ENCODE assay signal across 8 cellular contexts in genomic region chr2:207768168-207768890, GRCh38. TPM values are rescaled to one million over a fixed set of nuclear protein-coding genes. Genes with fewer than 3 reads are reported as not detected.
DNase-seq lines count a peak whose midpoint lies in the region; ATAC-seq and TF ChIP-seq lines count a peak whose summit lies in the region.

No MANE protein-coding gene starts in this region.

- no peaks in the 10 kb centered on the region for H3K9me3 Mint-ChIP-seq in activated CD4-positive, alpha-beta T cell treated with anti-CD3 and anti-CD28 coated beads, Interleukin-2, amount 10 ng/mL, durations not matched to agents 7 days and 5 days

- CTCF ChIA-PET in activated CD4-positive, alpha-beta T cell treated with anti-CD3 and anti-CD28 coated beads, Interleukin-2, amount 10 ng/mL, durations not matched to agents 7 days and 5 days (lab: Charles Lee) = interaction anchor here (0.6 kb wide), 1 partner anchor 114 kb away, joined by 3 read pairs; no protein-coding TSS in a partner anchor

- H3K4me1 Mint-ChIP-seq in activated CD4-positive, alpha-beta T cell treated with anti-CD3 and anti-CD28 coated beads, Interleukin-2, amount 10 ng/mL, durations not matched to agents 7 days and 5 days = peaks cover 34% of the 10 kb centered on the region

- no peak for TF ChIP-seq POLR2A in tibial nerve (IDR thresholded peaks at IDR 0.05)

- H3K36me3 Mint-ChIP-seq in activated CD4-positive, alpha-beta T cell treated with anti-CD3 and anti-CD28 coated beads, Interleukin-2, amount 10 ng/mL, durations not matched to agents 7 days and 5 days (ENCODE audit: low read depth) = peaks cover 1% of the 10 kb centered on the region

- H3K27me3 Mint-ChIP-seq in activated CD4-positive, alpha-beta T cell treated with anti-CD3 and anti-CD28 coated beads, Interleukin-2, amount 10 ng/mL, durations not matched to agents 7 days and 5 days = peaks cover 61% of the 10 kb centered on the region

- H3K27me3 ChIP-seq in DOHH2 (ENCODE audit: control insufficient read depth, low read length) (peaks cover 70% of the 10 kb centered on the region), mucosa of stomach (ENCODE audit: control insufficient read depth, insufficient read depth, low read length) (no peaks in the 10 kb centered on the region), tibial nerve (no peaks in the 10 kb centered on the region)

- H3K36me3 ChIP-seq in DOHH2 (ENCODE audit: control insufficient read depth, low read length) (no peaks in the 10 kb centered on the region), mucosa of stomach (ENCODE audit: control insufficient read depth, insufficient read depth, low read length) (peaks cover 8% of the 10 kb centered on the region), tibial nerve (peaks cover 0 to 14% (median 0%) of the 10 kb centered on the region in 3 donors)

- peak overlapping the region; percentile 87 for H3K4me2 ChIP-seq in DOHH2 (ENCODE audit: low read length)

- H3K4me3 ChIP-seq in DOHH2 (ENCODE audit: low read length) (peak overlapping the region; percentile 73), epithelial cell of esophagus (ENCODE audit: low read length) (peak overlapping the region; percentile 68), mucosa of stomach (ENCODE audit: low read length) (peak overlapping the region; percentile 97), tibial nerve (peak overlapping the region; percentile 47 to 98 (median 88))
- peak overlapping the region; percentile 57 for H3K4me3 ChIP-seq in Jurkat, Clone E6-1 (ENCODE audit: low read length)

- H3K4me1 ChIP-seq in DOHH2 (ENCODE audit: control insufficient read depth, low read length) = peaks cover 38% of the 10 kb centered on the region
- H3K4me1 ChIP-seq in mucosa of stomach (ENCODE audit: control insufficient read depth, insufficient read depth, low read length) = peaks cover 48% of the 10 kb centered on the region
- H3K4me1 ChIP-seq in tibial nerve = peaks cover 0 to 53% (median 17%) of the 10 kb centered on the region in 4 donors

- H4K20me1 ChIP-seq in DOHH2 (ENCODE audit: control insufficient read depth, insufficient read depth, low read depth, low read length) = no peaks in the 10 kb centered on the region

- ATAC-seq in HG03108 (IDR thresholded peaks at IDR 0.05; ENCODE audit: unreplicated experiment) = no peak

- peak overlapping the region; percentile 79 for H3K4me3 Mint-ChIP-seq in activated CD4-positive, alpha-beta T cell treated with anti-CD3 and anti-CD28 coated beads, Interleukin-2, amount 10 ng/mL, durations not matched to agents 7 days and 5 days

- no peak for DNase-seq in Jurkat, Clone E6-1 (ENCODE audit: low read depth, low spot score)
- DNase-seq in activated CD4-positive, alpha-beta T cell treated with anti-CD3 and anti-CD28 coated beads, Interleukin-2, amount 10 ng/mL, durations not matched to agents 7 days and 5 days = peak; percentile 27
- DNase-seq in epithelial cell of esophagus (ENCODE audit: low read depth) (peak; percentile 74), tibial nerve (ENCODE audit: low spot score in 2 of 2) (peak in 1 of 2 donors; percentile 16), NCI-H2196 treated with DMSO at 0.1 percent for 48 hours (lab: John Stamatoyannopoulos, UW; ENCODE audit: unreplicated experiment) (no peak)

- peaks cover 3% of the 10 kb centered on the region; the same call in 1 of the 2 replicates for H3F3A ChIP-seq in DOHH2 (ENCODE audit: control insufficient read depth, insufficient read depth)

- no peaks in the 10 kb centered on the region for H3K79me2 ChIP-seq in DOHH2 (ENCODE audit: control insufficient read depth, low read length)

- WGBS in tibial nerve, 2 donors = 2 to 4% methylated on average over 50 to 57 of the region's 74 CpGs

- no peak for TF ChIP-seq EP300 in tibial nerve (IDR thresholded peaks at IDR 0.05)

- H3K9ac ChIP-seq in mucosa of stomach (ENCODE audit: low read length) = peak overlapping the region; percentile 99

- H3K9me3 ChIP-seq in DOHH2 (ENCODE audit: control insufficient read depth, insufficient read depth, low read length) = no peaks in the 10 kb centered on the region
- no peaks in the 10 kb centered on the region for H3K9me3 ChIP-seq in mucosa of stomach (ENCODE audit: control insufficient read depth, low read length)
- H3K9me3 ChIP-seq in tibial nerve = no peaks in the 10 kb centered on the region

- POLR2A ChIA-PET in activated CD4-positive, alpha-beta T cell treated with anti-CD3 and anti-CD28 coated beads, Interleukin-2, amount 10 ng/mL, durations not matched to agents 7 days and 5 days (lab: Charles Lee) = no interaction called here

- peak overlapping the region; percentile 9 for H3K27ac Mint-ChIP-seq in activated CD4-positive, alpha-beta T cell treated with anti-CD3 and anti-CD28 coated beads, Interleukin-2, amount 10 ng/mL, durations not matched to agents 7 days and 5 days

- TF ChIP-seq CTCF in DOHH2 (IDR thresholded peaks at IDR 0.05; ENCODE audit: low read depth, low read length, poor library complexity, severe bottlenecking) (no peak), epithelial cell of esophagus (IDR thresholded peaks at IDR 0.05; ENCODE audit: insufficient read depth, low read depth, low read length, missing control alignments) (no peak), tibial nerve (IDR thresholded peaks at IDR 0.05) (peak in 1 of 5 experiments; percentile 23)

- H3K27ac ChIP-seq in DOHH2 (ENCODE audit: low read depth, low read length) (no peak overlapping the region), tibial nerve (peak overlapping the region in 3 of 4 donors; percentile 87 to 91 (median 90))

- H3K9me2 ChIP-seq in DOHH2 (replicated peaks; ENCODE audit: control insufficient read depth, low read length) = no peaks in the 10 kb centered on the region

RNA-seq across cellular contexts. Expression of gene FZD5, which starts 1.4 kb away (rescaled TPM):
- polyA plus RNA-seq in Jurkat, Clone E6-1 (2012; ENCODE audit: insufficient read depth, insufficient read length) = 0.90 TPM
- under 1 TPM; 0.25 to 0.35 TPM for total RNA-seq in activated CD4-positive, alpha-beta T cell treated with anti-CD3 and anti-CD28 coated beads, Interleukin-2, amount 10 ng/mL, durations not matched to agents 7 days and 5 days
- total RNA-seq in tibial nerve = 1 to 10 TPM; 5.2 to 7.6 (median 6.7) TPM

RNA-seq across cellular contexts. Expression of gene CCNYL1, which starts 56.9 kb away (rescaled TPM):
- polyA plus RNA-seq in Jurkat, Clone E6-1 (2012; ENCODE audit: insufficient read depth, insufficient read length) = 14.0 TPM
- 1 to 10 TPM; 5.1 to 6.9 TPM for total RNA-seq in activated CD4-positive, alpha-beta T cell treated with anti-CD3 and anti-CD28 coated beads, Interleukin-2, amount 10 ng/mL, durations not matched to agents 7 days and 5 days
- 10 to 100 TPM in 3 of 4 donors, 1 to 10 TPM in 1; 9.4 to 15.9 (median 13.1) TPM for total RNA-seq in tibial nerve

Comparison
In these comparisons a context has a peak if more than half of its experiments do, and no peak if none do; other contexts are left out.
1. DNase-seq: peak in activated CD4-positive, alpha-beta T cell treated with anti-CD3 and anti-CD28 coated beads, Interleukin-2, amount 10 ng/mL, durations not matched to agents 7 days and 5 days (single experiment) and epithelial cell of esophagus (single experiment); none in Jurkat, Clone E6-1 (single experiment) and NCI-H2196 treated with DMSO at 0.1 percent for 48 hours (single experiment).
2. RNA of gene FZD5, which starts 1.4 kb away (total RNA-seq): 5.2 to 7.6 TPM in tibial nerve; 0.25 to 0.35 TPM in activated CD4-positive, alpha-beta T cell treated with anti-CD3 and anti-CD28 coated beads, Interleukin-2, amount 10 ng/mL, durations not matched to agents 7 days and 5 days; every median in the first group is over 4 times any median in the second.
3. Peak in every context shown above with its lines, with median percentiles within 50 percentile points of each other: H3K4me3 ChIP-seq.